Comparison of ENCODE assay signal across 41 cellular contexts in genomic region chr16:84860383-84860782, GRCh38. TPM values are rescaled to one million over a fixed set of nuclear protein-coding genes. Genes with fewer than 3 reads are reported as not detected.
"Had no signal": no experiment of that assay in that cellular context is flagged by ENCODE, and none has a peak within 500 bp of the region (broad histone marks: within the 10 kb centered on the region; RNA-seq: fewer than 3 reads in every experiment).

No MANE protein-coding gene starts in this region.

- H3K4me3 Mint-ChIP-seq: activated naive CD4-positive, alpha-beta T cell treated with anti-CD3 and anti-CD28 coated beads for 36 hours; activated naive CD4-positive, alpha-beta T cell treated with anti-CD3 and anti-CD28 coated beads, Interleukin-2, amount 10 ng/mL, durations not matched to agents 7 days and 5 days; activated naive CD4-positive, alpha-beta T cell treated with anti-CD3 and anti-CD28 coated beads, Interleukin-2, amount 50 U/mL, for 24 hours; activated naive CD8-positive, alpha-beta T cell; activated naive CD8-positive, alpha-beta T cell treated with anti-CD3 and anti-CD28 coated beads for 36 hours; activated naive CD8-positive, alpha-beta T cell treated with anti-CD3 and anti-CD28 coated beads, Interleukin-2, amount 10 ng/mL, durations not matched to agents 7 days and 5 days; activated naive CD8-positive, alpha-beta T cell treated with anti-CD3 and anti-CD28 coated beads, Interleukin-2, amount 50 U/mL, for 24 hours; activated T-cell treated with anti-CD3 and anti-CD28 coated beads, Interleukin-2, amount 50 U/mL, for 24 hours; activated T-cell treated with anti-CD3 and anti-CD28 coated beads, Interleukin-2, amount 50 U/mL, for 4 hours; activated T-cell treated with anti-CD3 and anti-CD28 coated beads, Interleukin-2, amount 50 U/mL, for 72 hours; activated T-helper 1 cell treated with anti-CD3 and anti-CD28 coated beads, Interleukin-12 subunit alpha, Interleukin-12 subunit beta, Interleukin-2, Interleukin-4 antibody, amounts not matched to agents 30 ng/mL and 10 ng/mL and 1 ng/mL, durations not matched to agents 14 hours and 24 hours and 36 hours; activated T-helper 17 cell treated with anti-CD3 and anti-CD28 coated beads, Interleukin-2, amount 50 U/mL, for 72 hours; brain; central memory CD8-positive, alpha-beta T cell had no signal

- ATAC-seq: activated naive CD4-positive, alpha-beta T cell treated with anti-CD3 and anti-CD28 coated beads, Interleukin-2, amount 50 U/mL, for 72 hours; activated naive CD8-positive, alpha-beta T cell treated with anti-CD3 and anti-CD28 coated beads, Interleukin-2, amount 50 U/mL, for 24 hours; activated T-cell treated with anti-CD3 and anti-CD28 coated beads, Interleukin-2, amount 50 U/mL, for 4 hours; activated T-cell treated with anti-CD3 and anti-CD28 coated beads, Interleukin-2, amount 50 U/mL, for 72 hours; activated T-helper 17 cell treated with anti-CD3 and anti-CD28 coated beads, Interleukin-2, amount 50 U/mL, for 72 hours; body of pancreas had no signal

- H3K27me3 Mint-ChIP-seq: activated naive CD4-positive, alpha-beta T cell treated with anti-CD3 and anti-CD28 coated beads, Interleukin-2, amount 50 U/mL, for 24 hours; activated naive CD8-positive, alpha-beta T cell; activated naive CD8-positive, alpha-beta T cell treated with anti-CD3 and anti-CD28 coated beads for 36 hours; activated naive CD8-positive, alpha-beta T cell treated with anti-CD3 and anti-CD28 coated beads, Interleukin-2, amount 50 U/mL, for 24 hours; activated T-helper 17 cell treated with anti-CD3 and anti-CD28 coated beads, Interleukin-2, amount 50 U/mL, for 72 hours had no signal

- H3K9me3 ChIP-seq: adrenal gland, body of pancreas had no signal

- H3K4me1 Mint-ChIP-seq: activated naive CD4-positive, alpha-beta T cell treated with anti-CD3 and anti-CD28 coated beads, Interleukin-2, amount 10 ng/mL, durations not matched to agents 7 days and 5 days; activated naive CD4-positive, alpha-beta T cell treated with anti-CD3 and anti-CD28 coated beads, Interleukin-2, amount 50 U/mL, for 24 hours; activated naive CD8-positive, alpha-beta T cell treated with anti-CD3 and anti-CD28 coated beads for 36 hours; activated naive CD8-positive, alpha-beta T cell treated with anti-CD3 and anti-CD28 coated beads, Interleukin-2, amount 10 ng/mL, durations not matched to agents 7 days and 5 days; activated naive CD8-positive, alpha-beta T cell treated with anti-CD3 and anti-CD28 coated beads, Interleukin-2, amount 50 U/mL, for 24 hours; activated T-helper 17 cell treated with anti-CD3 and anti-CD28 coated beads, Interleukin-2, amount 50 U/mL, for 72 hours; central memory CD8-positive, alpha-beta T cell had no signal

- H3K36me3 ChIP-seq: breast epithelium, cardiac muscle cell had no signal

- H3K4me1 ChIP-seq: ascending aorta, body of pancreas, breast epithelium had no signal

- DNase-seq: activated effector memory CD4-positive, alpha-beta T cell treated with anti-CD3 and anti-CD28 coated beads, Interleukin-2, amount 50 U/mL, for 16 hours; activated effector memory CD4-positive, alpha-beta T cell treated with Interleukin-2 at 50 U/mL for 16 hours; activated gamma-delta T cell; activated gamma-delta T cell treated with Interleukin-2 at 50 U/mL for 16 hours; activated naive CD4-positive, alpha-beta T cell; activated naive CD4-positive, alpha-beta T cell treated with anti-CD3 and anti-CD28 coated beads for 36 hours; activated naive CD4-positive, alpha-beta T cell treated with anti-CD3 and anti-CD28 coated beads, Interleukin-2, amount 10 ng/mL, durations not matched to agents 7 days and 5 days; activated naive CD4-positive, alpha-beta T cell treated with anti-CD3 and anti-CD28 coated beads, Interleukin-2, amount 50 U/mL, for 16 hours; activated naive CD4-positive, alpha-beta T cell treated with Interleukin-2 at 50 U/mL for 16 hours; activated naive CD8-positive, alpha-beta T cell treated with anti-CD3 and anti-CD28 coated beads for 36 hours; activated naive CD8-positive, alpha-beta T cell treated with anti-CD3 and anti-CD28 coated beads, Interleukin-2, amount 10 ng/mL, durations not matched to agents 7 days and 5 days; activated naive CD8-positive, alpha-beta T cell treated with anti-CD3 and anti-CD28 coated beads, Interleukin-2, amount 50 U/mL, for 24 hours; activated T-cell treated with anti-CD3 and anti-CD28 coated beads for 4 hours; activated T-cell treated with anti-CD3 and anti-CD28 coated beads, Interleukin-2, amount 50 U/mL, for 1 hour; activated T-cell treated with anti-CD3 and anti-CD28 coated beads, Interleukin-2, amount 50 U/mL, for 24 hours; activated T-cell treated with anti-CD3 and anti-CD28 coated beads, Interleukin-2, amount 50 U/mL, for 4 hours; activated T-cell treated with anti-CD3 and anti-CD28 coated beads, Interleukin-2, amount 50 U/mL, for 48 hours; activated T-cell treated with anti-CD3 and anti-CD28 coated beads, Interleukin-2, amount 50 U/mL, for 72 hours; adrenal gland; amniotic stem cell; amygdala; anterior cingulate cortex; aorta; body of pancreas; brain microvascular endothelial cell; caudate nucleus; central memory CD4-positive, alpha-beta T cell; cerebellar nuclear complex had no signal

- H3K4me3 ChIP-seq: adrenal gland, ascending aorta, body of pancreas, breast epithelium, cardiac muscle cell had no signal

- H3K27me3 ChIP-seq: adrenal gland, ascending aorta, body of pancreas, brain microvascular endothelial cell, breast epithelium, cardiac muscle cell had no signal

- H3K36me3 Mint-ChIP-seq: activated naive CD4-positive, alpha-beta T cell treated with anti-CD3 and anti-CD28 coated beads, Interleukin-2, amount 10 ng/mL, durations not matched to agents 7 days and 5 days; activated naive CD4-positive, alpha-beta T cell treated with anti-CD3 and anti-CD28 coated beads, Interleukin-2, amount 50 U/mL, for 24 hours; activated naive CD8-positive, alpha-beta T cell treated with anti-CD3 and anti-CD28 coated beads for 36 hours; activated naive CD8-positive, alpha-beta T cell treated with anti-CD3 and anti-CD28 coated beads, Interleukin-2, amount 10 ng/mL, durations not matched to agents 7 days and 5 days had no signal

- H3K27ac ChIP-seq: adrenal gland, ascending aorta, body of pancreas, brain microvascular endothelial cell, breast epithelium, cardiac muscle cell had no signal

- H3K27ac Mint-ChIP-seq: activated naive CD4-positive, alpha-beta T cell treated with anti-CD3 and anti-CD28 coated beads for 36 hours; activated naive CD4-positive, alpha-beta T cell treated with anti-CD3 and anti-CD28 coated beads, Interleukin-2, amount 10 ng/mL, durations not matched to agents 7 days and 5 days; activated naive CD4-positive, alpha-beta T cell treated with anti-CD3 and anti-CD28 coated beads, Interleukin-2, amount 50 U/mL, for 24 hours; activated naive CD4-positive, alpha-beta T cell treated with anti-CD3 and anti-CD28 coated beads, Interleukin-2, amount 50 U/mL, for 72 hours; activated naive CD8-positive, alpha-beta T cell; activated naive CD8-positive, alpha-beta T cell treated with anti-CD3 and anti-CD28 coated beads for 36 hours; activated naive CD8-positive, alpha-beta T cell treated with anti-CD3 and anti-CD28 coated beads, Interleukin-2, amount 10 ng/mL, durations not matched to agents 7 days and 5 days; activated naive CD8-positive, alpha-beta T cell treated with anti-CD3 and anti-CD28 coated beads, Interleukin-2, amount 50 U/mL, for 24 hours; activated T-cell treated with anti-CD3 and anti-CD28 coated beads, Interleukin-2, amount 50 U/mL, for 24 hours; activated T-cell treated with anti-CD3 and anti-CD28 coated beads, Interleukin-2, amount 50 U/mL, for 72 hours; activated T-helper 1 cell treated with anti-CD3 and anti-CD28 coated beads, Interleukin-12 subunit alpha, Interleukin-12 subunit beta, Interleukin-2, Interleukin-4 antibody, amounts not matched to agents 30 ng/mL and 10 ng/mL and 1 ng/mL, durations not matched to agents 14 hours and 24 hours and 36 hours; activated T-helper 17 cell treated with anti-CD3 and anti-CD28 coated beads, Interleukin-2, amount 50 U/mL, for 72 hours; activated T-helper 2 cell treated with anti-CD3 and anti-CD28 coated beads, Interferon-gamma antibody, Interleukin-2, Interleukin-4, amounts not matched to agents 10 μg/mL and 5 μg/mL and 100 μg/mL, durations not matched to agents 14 hours and 24 hours and 36 hours; brain had no signal

- FAIRE-seq: astrocyte, bronchial epithelial cell had no signal

RNA-seq across cellular contexts. Expression of gene CRISPLD2, which starts 40.6 kb away (rescaled TPM):
- total RNA-seq: activated naive CD8-positive, alpha-beta T cell treated with anti-CD3 and anti-CD28 coated beads for 36 hours; activated T-helper 1 cell treated with anti-CD3 and anti-CD28 coated beads, Interleukin-12 subunit alpha, Interleukin-12 subunit beta, Interleukin-2, Interleukin-4 antibody, amounts not matched to agents 30 ng/mL and 10 ng/mL and 1 ng/mL, durations not matched to agents 14 hours and 24 hours and 36 hours had no signal
